Comparison of ENCODE assay signal across 8 cellular contexts in genomic region chr2:151973901-151974199, GRCh38.
DNase-seq lines count a peak whose midpoint lies in the region; ATAC-seq and TF ChIP-seq lines count a peak whose summit lies in the region.

No MANE protein-coding gene starts in this region.

- no peak for TF ChIP-seq CTCF in endothelial cell (IDR thresholded peaks at IDR 0.05; ENCODE audit: unreplicated experiment)
- no peak for TF ChIP-seq CTCF in neural crest cell (conservative IDR thresholded peaks at IDR 0.05)

- H3K27ac ChIP-seq in GM23248: no peak overlapping the region

- H2AFZ ChIP-seq in GM23248: 0 out of 2 replicates have a peak overlapping the region, but pooled peaks have one; percentile 1

- H3K4me1 ChIP-seq in GM23248 (ENCODE audit: insufficient read depth): no peaks in the 10 kb centered on the region

- no peaks in the 10 kb centered on the region for H3F3A ChIP-seq in GM23248 (ENCODE audit: insufficient read depth)

- 5% methylated on average over 8 of the region's 8 CpGs for WGBS in GM23248 (ENCODE audit: low coverage in 1 of 2, low lambda C conversion rate in 2 of 2, missing lambda C conversion rate in 2 of 2), 2 experiments

- no peaks in the 10 kb centered on the region for H3K4me1 Mint-ChIP-seq in endothelial cell (ENCODE audit: unreplicated experiment)
- H3K4me1 Mint-ChIP-seq in neural crest cell: peaks cover 21% of the 10 kb centered on the region
- peaks cover 11% of the 10 kb centered on the region for H3K4me1 Mint-ChIP-seq in T-helper 2 cell treated with Interferon-gamma antibody and Interleukin-4, amounts not matched to agents 5 μg/mL and 100 μg/mL, for 36 hours (ENCODE audit: low read depth)

- no peak overlapping the region for H3K4me2 ChIP-seq in GM23248 (ENCODE audit: unreplicated experiment)

- H3K27ac Mint-ChIP-seq in endothelial cell (ENCODE audit: unreplicated experiment): no peak overlapping the region
- peak overlapping the region; percentile 24 for H3K27ac Mint-ChIP-seq in neural crest cell (ENCODE audit: unreplicated experiment)
- H3K27ac Mint-ChIP-seq in T-helper 2 cell treated with Interferon-gamma antibody and Interleukin-4, amounts not matched to agents 5 μg/mL and 100 μg/mL, for 36 hours: no peak overlapping the region

- H3K79me2 ChIP-seq in GM23248 (ENCODE audit: insufficient read depth): no peaks in the 10 kb centered on the region

- no peaks in the 10 kb centered on the region for H3K27me3 ChIP-seq in GM23248 (replicated peaks; ENCODE audit: insufficient read depth)

- H3K36me3 ChIP-seq in GM23248 (ENCODE audit: low read depth): no peaks in the 10 kb centered on the region

- DNase-seq in GM23248: peak; percentile 18
- peak; percentile 50 to 81 for DNase-seq in NCI-H524 (lab: John Stamatoyannopoulos, UW)
- DNase-seq in endothelial cell (ENCODE audit: low spot score): peak; percentile 45
- DNase-seq in neural crest cell (ENCODE audit: low read depth, low spot score): peak; percentile 43
- DNase-seq in T-helper 2 cell treated with Interferon-gamma antibody and Interleukin-4, amounts not matched to agents 5 μg/mL and 100 μg/mL, for 36 hours (ENCODE audit: low spot score): no peak
- DNase-seq in NCI-H226: no peak

- H3K9me2 ChIP-seq in GM23248 (ENCODE audit: insufficient read depth): no peaks in the 10 kb centered on the region

- in situ Hi-C loops in GM23248 (cut with MboI): no loop called here

- H3K9me3 Mint-ChIP-seq in endothelial cell (ENCODE audit: unreplicated experiment) (no peaks in the 10 kb centered on the region), neural crest cell (no peaks in the 10 kb centered on the region)
- H3K9me3 Mint-ChIP-seq in T-helper 2 cell treated with Interferon-gamma antibody and Interleukin-4, amounts not matched to agents 5 μg/mL and 100 μg/mL, for 36 hours: no peaks in the 10 kb centered on the region

- ATAC-seq in GM21360 (IDR thresholded peaks at IDR 0.05; ENCODE audit: unreplicated experiment): no peak
- ATAC-seq in GM18517 (IDR thresholded peaks at IDR 0.05; ENCODE audit: unreplicated experiment): no peak

- H3K36me3 Mint-ChIP-seq in endothelial cell (ENCODE audit: low read depth, unreplicated experiment) (no peaks in the 10 kb centered on the region), neural crest cell (ENCODE audit: low read depth) (peaks cover 3% of the 10 kb centered on the region)
- no peaks in the 10 kb centered on the region for H3K36me3 Mint-ChIP-seq in T-helper 2 cell treated with Interferon-gamma antibody and Interleukin-4, amounts not matched to agents 5 μg/mL and 100 μg/mL, for 36 hours (ENCODE audit: low read depth)

- H3K27me3 Mint-ChIP-seq in endothelial cell (ENCODE audit: unreplicated experiment) (peaks cover 3% of the 10 kb centered on the region), neural crest cell (ENCODE audit: low read depth) (no peaks in the 10 kb centered on the region)
- peaks cover 4% of the 10 kb centered on the region for H3K27me3 Mint-ChIP-seq in T-helper 2 cell treated with Interferon-gamma antibody and Interleukin-4, amounts not matched to agents 5 μg/mL and 100 μg/mL, for 36 hours (ENCODE audit: low read depth)

- H3K4me3 ChIP-seq in GM23248: no peak overlapping the region

- no peaks in the 10 kb centered on the region for H3K9me3 ChIP-seq in GM23248 (ENCODE audit: low read depth)

- no peaks in the 10 kb centered on the region for H4K20me1 ChIP-seq in GM23248 (ENCODE audit: insufficient read depth)

- H3K9ac ChIP-seq in GM23248: no peak overlapping the region

- H3K4me3 Mint-ChIP-seq in endothelial cell (ENCODE audit: unreplicated experiment): no peak overlapping the region
- peak overlapping the region; percentile 79 for H3K4me3 Mint-ChIP-seq in neural crest cell
- no peak overlapping the region for H3K4me3 Mint-ChIP-seq in T-helper 2 cell treated with Interferon-gamma antibody and Interleukin-4, amounts not matched to agents 5 μg/mL and 100 μg/mL, for 36 hours

Comparison
In these comparisons a context has a peak if more than half of its experiments do, and no peak if none do; other contexts are left out.
1. DNase-seq: peak in GM23248 (single experiment), NCI-H524 (2 of 2), endothelial cell (single experiment) and neural crest cell (single experiment); none in T-helper 2 cell treated with Interferon-gamma antibody and Interleukin-4, amounts not matched to agents 5 μg/mL and 100 μg/mL, for 36 hours (single experiment) and NCI-H226 (single experiment).